ENCODE assay signal across 12 cellular contexts in genomic region chr16:2971134-2971984, GRCh38. TPM values are rescaled to one million over a fixed set of nuclear protein-coding genes. Genes with fewer than 3 reads are reported as not detected.
A peak's percentile ranks its signal among the peaks of the same experiment; 100 is the strongest.
DNase-seq lines count a peak whose midpoint lies in the region; ATAC-seq and TF ChIP-seq lines count a peak whose summit lies in the region.
"Had no signal": no experiment of that assay in that cellular context is flagged by ENCODE, and none has a peak within 500 bp of the region (broad histone marks: within the 10 kb centered on the region; RNA-seq: fewer than 3 reads in every experiment).

No MANE protein-coding gene starts in this region.

- H3K79me1 ChIP-seq in H9 (ENCODE audit: insufficient read depth, low read depth, low read length, poor library complexity, severe bottlenecking) (no peaks in the 10 kb centered on the region), mesendoderm (ENCODE audit: low read length) (peaks cover 4% of the 10 kb centered on the region)

- H3K36me3 ChIP-seq in mesendoderm (ENCODE audit: control insufficient read depth, insufficient read depth, low read length) (peaks cover 6% of the 10 kb centered on the region), left ventricle myocardium inferior (peaks cover 5% of the 10 kb centered on the region)

- H3K9ac ChIP-seq in H9 (ENCODE audit: extremely low read depth, insufficient read length, low read length): no peak overlapping the region
- peak overlapping the region; percentile 92 for H3K9ac ChIP-seq in mesendoderm (ENCODE audit: low read length)

- no peak overlapping the region for H3K4ac ChIP-seq in H9 (ENCODE audit: low read depth, low read length)
- H3K4ac ChIP-seq in mesendoderm (ENCODE audit: low read depth, low read length): no peak overlapping the region

- H3K4me2 ChIP-seq in H9 (ENCODE audit: insufficient read depth, insufficient read length, low read length) (no peak overlapping the region), mesendoderm (ENCODE audit: low read length) (no peak overlapping the region)

- no peak for ATAC-seq in GM21576 (IDR thresholded peaks at IDR 0.05; ENCODE audit: unreplicated experiment)

- H2AK5ac ChIP-seq in H9 (ENCODE audit: insufficient read length, low read length) (no peak overlapping the region), mesendoderm (ENCODE audit: low read length) (no peak overlapping the region)

- H3K9me3 Mint-ChIP-seq in H9: no peaks in the 10 kb centered on the region
- no peaks in the 10 kb centered on the region for H3K9me3 Mint-ChIP-seq in activated CD4-positive, alpha-beta memory T cell treated with anti-CD3 and anti-CD28 coated beads, Interleukin-2, amount 10 ng/mL, durations not matched to agents 7 days and 5 days

- no peak overlapping the region for H3K56ac ChIP-seq in H9 (ENCODE audit: insufficient read length, low read depth, low read length)
- H3K56ac ChIP-seq in mesendoderm (ENCODE audit: low read length): no peak overlapping the region

- H3K18ac ChIP-seq in H9 (ENCODE audit: insufficient read length, low read depth, low read length): no peak overlapping the region
- no peak overlapping the region for H3K18ac ChIP-seq in mesendoderm (ENCODE audit: low read length)

- peaks cover 18 to 21% of the 10 kb centered on the region in 2 experiments for H3K4me1 Mint-ChIP-seq in H9
- H3K4me1 Mint-ChIP-seq in activated CD4-positive, alpha-beta memory T cell treated with anti-CD3 and anti-CD28 coated beads, Interleukin-2, amount 10 ng/mL, durations not matched to agents 7 days and 5 days: peaks cover 28% of the 10 kb centered on the region

- H2BK20ac ChIP-seq in H9 (ENCODE audit: low read depth, low read length, poor library complexity, severe bottlenecking): no peak overlapping the region

- H2BK15ac ChIP-seq in H9 (ENCODE audit: low read depth, low read length) (no peak overlapping the region), mesendoderm (replicated peaks; ENCODE audit: low read depth) (no peak overlapping the region)

- H3K14ac ChIP-seq in H9 (ENCODE audit: insufficient read depth, low read length): no peak overlapping the region

- intact Hi-C loops in left ventricle myocardium inferior (cut with micrococcal nuclease): no loop called here

- H4K5ac ChIP-seq in H9 (ENCODE audit: insufficient read length, low read depth, low read length) (no peak overlapping the region), mesendoderm (ENCODE audit: low read length) (no peak overlapping the region)

- no peak overlapping the region for H2BK120ac ChIP-seq in H9 (ENCODE audit: low read depth, low read length, poor library complexity, severe bottlenecking)
- no peak overlapping the region for H2BK120ac ChIP-seq in mesendoderm (ENCODE audit: low read depth, low read length)

- H3T11ph ChIP-seq in H9 (ENCODE audit: low read length): no peak overlapping the region

- no peak overlapping the region for H2AFZ ChIP-seq in H9 (ENCODE audit: low read length)

- H3K4me1 ChIP-seq in H9 (ENCODE audit: insufficient read depth, low read length): no peaks in the 10 kb centered on the region
- H3K4me1 ChIP-seq in mesendoderm (ENCODE audit: control insufficient read depth, low read depth, low read length): no peaks in the 10 kb centered on the region
- peaks cover 60% of the 10 kb centered on the region for H3K4me1 ChIP-seq in left ventricle myocardium inferior

- H3K27me3 ChIP-seq in H9 (ENCODE audit: insufficient read depth, low read length) (no peaks in the 10 kb centered on the region), mesendoderm (ENCODE audit: insufficient read depth, low read length, poor library complexity) (no peaks in the 10 kb centered on the region), left ventricle myocardium inferior (ENCODE audit: low read depth) (peaks cover 26% of the 10 kb centered on the region)

- H3K79me2 ChIP-seq in H9 (ENCODE audit: insufficient read depth, low read length) (no peaks in the 10 kb centered on the region), mesendoderm (ENCODE audit: control insufficient read depth, insufficient read depth, low read length) (peaks cover 4% of the 10 kb centered on the region)

- CTCF ChIA-PET in activated CD4-positive, alpha-beta memory T cell treated with anti-CD3 and anti-CD28 coated beads, Interleukin-2, amount 10 ng/mL, durations not matched to agents 7 days and 5 days (lab: Charles Lee): no interaction called here

- H3K23me2 ChIP-seq in H9 (ENCODE audit: insufficient read length, low read depth, low read length, poor library complexity, severe bottlenecking): peaks cover 6% of the 10 kb centered on the region

- H3K4me3 Mint-ChIP-seq in H9: peak overlapping the region; percentile 72 to 81
- peak overlapping the region; percentile 76 for H3K4me3 Mint-ChIP-seq in activated CD4-positive, alpha-beta memory T cell treated with anti-CD3 and anti-CD28 coated beads, Interleukin-2, amount 10 ng/mL, durations not matched to agents 7 days and 5 days

- H3K27ac ChIP-seq in C4-2B (peak overlapping the region; percentile 92), H9 (ENCODE audit: insufficient read length, low read depth, low read length) (no peak overlapping the region), mesendoderm (ENCODE audit: low read depth, low read length) (no peak overlapping the region), left ventricle myocardium inferior (replicated peaks) (no peak overlapping the region)

- H3K9me3 ChIP-seq in H9 (ENCODE audit: control insufficient read depth, low read depth, low read length) (no peaks in the 10 kb centered on the region), left ventricle myocardium inferior (replicated peaks) (no peaks in the 10 kb centered on the region)

- peaks cover 13% of the 10 kb centered on the region for H3K27me3 Mint-ChIP-seq in H9 (ENCODE audit: low read depth)
- H3K27me3 Mint-ChIP-seq in activated CD4-positive, alpha-beta memory T cell treated with anti-CD3 and anti-CD28 coated beads, Interleukin-2, amount 10 ng/mL, durations not matched to agents 7 days and 5 days: peaks cover 12% of the 10 kb centered on the region

- H4K8ac ChIP-seq in H9 (replicated peaks; ENCODE audit: insufficient read length, low read depth, low read length) (no peak overlapping the region), mesendoderm (ENCODE audit: low read depth, low read length) (no peak overlapping the region)

- POLR2A ChIA-PET in activated CD4-positive, alpha-beta memory T cell treated with anti-CD3 and anti-CD28 coated beads, Interleukin-2, amount 10 ng/mL, durations not matched to agents 7 days and 5 days (lab: Charles Lee): interaction anchor here (1.4 to 4.1 kb wide), 3 partner anchors 8 to 33 kb away, joined by 3 to 107 read pairs (median 4); partner anchors contain the start of gene PKMYT1

- H2BK5ac ChIP-seq in H9 (ENCODE audit: insufficient read length, low read length): no peak overlapping the region
- H2BK5ac ChIP-seq in mesendoderm (ENCODE audit: low read length): no peak overlapping the region

- TF ChIP-seq CTCF in C4-2B (conservative IDR thresholded peaks at IDR 0.05): no peak
- no peak for TF ChIP-seq CTCF in H9 (conservative IDR thresholded peaks at IDR 0.05)
- no peak for TF ChIP-seq CTCF in left ventricle myocardium inferior (IDR thresholded peaks at IDR 0.05; ENCODE audit: borderline replicate concordance)

- peaks cover 4 to 34% (median 26%) of the 10 kb centered on the region in 3 experiments; a peak in 6 of 7 replicates for H3K36me3 Mint-ChIP-seq in H9 (ENCODE audit: insufficient read depth in 1 of 3, low read depth in 3 of 3)
- H3K36me3 Mint-ChIP-seq in activated CD4-positive, alpha-beta memory T cell treated with anti-CD3 and anti-CD28 coated beads, Interleukin-2, amount 10 ng/mL, durations not matched to agents 7 days and 5 days (ENCODE audit: low read depth): peaks cover 29% of the 10 kb centered on the region

- H3K4me3 ChIP-seq in mesendoderm (ENCODE audit: low read length): no peak overlapping the region
- H3K4me3 ChIP-seq in left ventricle myocardium inferior: no peak overlapping the region
- H3K4me3 ChIP-seq: lung had no signal

- H2BK12ac ChIP-seq in H9 (ENCODE audit: insufficient read length, low read depth, low read length): no peak overlapping the region

- WGBS in H9 (ENCODE audit: extremely low coverage, insufficient read length, low lambda C conversion rate): no CpG with 5 or more reads among the region's 35 CpGs
- WGBS in mesendoderm (ENCODE audit: extremely low coverage, insufficient coverage, low lambda C conversion rate): no CpG with 5 or more reads among the region's 35 CpGs

- no peak overlapping the region; a peak in 1 of 7 replicates for H3K27ac Mint-ChIP-seq in H9
- peak overlapping the region; percentile 71 for H3K27ac Mint-ChIP-seq in activated CD4-positive, alpha-beta memory T cell treated with anti-CD3 and anti-CD28 coated beads, Interleukin-2, amount 10 ng/mL, durations not matched to agents 7 days and 5 days

- H4K20me1 ChIP-seq in H9 (ENCODE audit: control insufficient read depth, insufficient read depth, insufficient read length): peaks cover 3% of the 10 kb centered on the region

- H4K91ac ChIP-seq in H9 (ENCODE audit: insufficient read length, low read depth, low read length): no peak overlapping the region

- H3K23ac ChIP-seq in H9 (ENCODE audit: insufficient read length, low read depth, low read length) (no peak overlapping the region), mesendoderm (ENCODE audit: low read length) (no peak overlapping the region)

- DNase-seq in H9: no peak
- DNase-seq in activated CD4-positive, alpha-beta memory T cell treated with anti-CD3 and anti-CD28 coated beads, Interleukin-2, amount 10 ng/mL, durations not matched to agents 7 days and 5 days: no peak
- DNase-seq in mesendoderm: no peak
- no peak for DNase-seq in H4 (ENCODE audit: low spot score)
- no peak for DNase-seq in NCI-H510A treated with DMSO at 0.1 percent for 48 hours (lab: John Stamatoyannopoulos, UW)
- no peak for DNase-seq in left ventricle myocardium inferior
- DNase-seq: DMS79 treated with DMSO at 0.1 percent for 48 hours, NCI-H446 treated with DMSO at 0.1 percent for 48 hours had no signal

RNA-seq across cellular contexts. Expression of gene PAQR4, which starts 2.2 kb away (rescaled TPM):
- total RNA-seq in H9 (2021) (32.1 and 33.3 TPM in 2 replicates), left ventricle myocardium inferior (9.2 TPM)
- 10 to 100 TPM; 50.0 to 52.3 TPM for total RNA-seq in activated CD4-positive, alpha-beta memory T cell treated with anti-CD3 and anti-CD28 coated beads, Interleukin-2, amount 10 ng/mL, durations not matched to agents 7 days and 5 days
- 19.8 TPM for polyA plus RNA-seq in mesendoderm (2013, experiment 1 of 2)
- polyA plus RNA-seq in mesendoderm (2013, experiment 2 of 2): 19.1 TPM
- total RNA-seq in H4 (2014; rRNA removed; shearing (Covaris generic)): 14.4 and 17.9 TPM in 2 replicates

RNA-seq across cellular contexts. Expression of gene KREMEN2, which starts 7.3 kb away (rescaled TPM):
- total RNA-seq in H9 (2021): 12.8 and 14.6 TPM in 2 replicates
- total RNA-seq in activated CD4-positive, alpha-beta memory T cell treated with anti-CD3 and anti-CD28 coated beads, Interleukin-2, amount 10 ng/mL, durations not matched to agents 7 days and 5 days: not detected
- polyA plus RNA-seq in mesendoderm (2013, experiment 1 of 2): 2.0 TPM
- polyA plus RNA-seq in mesendoderm (2013, experiment 2 of 2): 1.9 TPM
- 6.0 and 11.0 TPM in 2 replicates for total RNA-seq in H4 (2014; rRNA removed; shearing (Covaris generic))
- total RNA-seq in left ventricle myocardium inferior: not detected

RNA-seq across cellular contexts. Expression of gene PKMYT1, which starts 8.9 kb away (rescaled TPM):
- 114 and 120 TPM in 2 replicates for total RNA-seq in H9 (2021)
- 100 to 1,000 TPM; 118 to 124 TPM for total RNA-seq in activated CD4-positive, alpha-beta memory T cell treated with anti-CD3 and anti-CD28 coated beads, Interleukin-2, amount 10 ng/mL, durations not matched to agents 7 days and 5 days
- 104 TPM for polyA plus RNA-seq in mesendoderm (2013, experiment 1 of 2)
- polyA plus RNA-seq in mesendoderm (2013, experiment 2 of 2): 100 TPM
- 19.9 and 26.0 TPM in 2 replicates for total RNA-seq in H4 (2014; rRNA removed; shearing (Covaris generic))
- 1.3 TPM for total RNA-seq in left ventricle myocardium inferior

RNA-seq across cellular contexts. Expression of gene CLDN9, which starts 41.4 kb away (rescaled TPM):
- 1.3 and 1.5 TPM in 2 replicates for total RNA-seq in H9 (2021)
- under 1 TPM; 0.23 to 0.28 TPM for total RNA-seq in activated CD4-positive, alpha-beta memory T cell treated with anti-CD3 and anti-CD28 coated beads, Interleukin-2, amount 10 ng/mL, durations not matched to agents 7 days and 5 days
- 0.20 TPM for polyA plus RNA-seq in mesendoderm (2013, experiment 1 of 2)
- 0.15 TPM for polyA plus RNA-seq in mesendoderm (2013, experiment 2 of 2)
- total RNA-seq in H4 (2014; rRNA removed; shearing (Covaris generic)): not detected in 2 replicates
- 1.2 TPM for total RNA-seq in left ventricle myocardium inferior
- total RNA-seq: HT1080 had no signal

RNA-seq across cellular contexts. Expression of gene CLDN6, which starts 46.6 kb away (rescaled TPM):
- total RNA-seq in H9 (2021) (743 and 757 TPM in 2 replicates), left ventricle myocardium inferior (not detected)
- total RNA-seq in activated CD4-positive, alpha-beta memory T cell treated with anti-CD3 and anti-CD28 coated beads, Interleukin-2, amount 10 ng/mL, durations not matched to agents 7 days and 5 days: not detected
- 508 TPM for polyA plus RNA-seq in mesendoderm (2013, experiment 1 of 2)
- 491 TPM for polyA plus RNA-seq in mesendoderm (2013, experiment 2 of 2)
- total RNA-seq in H4 (2014; rRNA removed; shearing (Covaris generic)): 2.0 TPM in 1 of 2 replicates, not detected in the other
- total RNA-seq: HT1080 had no signal
